Comparison of ENCODE assay signal across 8 cellular contexts in genomic region chr6:109095036-109095820, GRCh38. TPM values are rescaled to one million over a fixed set of nuclear protein-coding genes. Genes with fewer than 3 reads are reported as not detected.
DNase-seq lines count a peak whose midpoint lies in the region; ATAC-seq, FAIRE-seq and TF ChIP-seq lines count a peak whose summit lies in the region.

TSS of gene CEP57L1 (plus strand) at chr6:109095507. CDS start at chr6:109145222, 49,715 bp downstream.

- intact Hi-C loops in Right ventricle myocardium superior (cut with DNase I) (loop anchor here (2.0 kb wide), 1 partner anchor 288 kb away; the partner anchor contains the start of gene CD164), pancreas (cut with DNase I) (no loop called here), tibial artery (cut with DNase I; ENCODE audit: low total_unique reads) (loop anchor here (10.0 kb wide), 1 partner anchor 290 kb away; the partner anchor contains the start of gene CD164)

- H3K4me3 ChIP-seq in adipocyte (ENCODE audit: low read length) (peak within 1 kb of the TSS; percentile 98), pancreas (peak within 1 kb of the TSS; percentile 46 to 69 (median 66)), tibial artery (peak within 1 kb of the TSS; percentile 64 to 74)

- H3K9me3 ChIP-seq in adipocyte (ENCODE audit: control insufficient read depth, low read length) (no peaks in the 10 kb centered on the region), pancreas (no peaks in the 10 kb centered on the region), tibial artery (no peaks in the 10 kb centered on the region)

- H3K27ac ChIP-seq in pancreas (peak within 1 kb of the TSS; percentile 91 to 97 (median 95)), tibial artery (peak within 1 kb of the TSS; percentile 96 to 97)

- no peaks in the 10 kb centered on the region for H3K27me3 ChIP-seq in adipocyte (replicated peaks; ENCODE audit: control insufficient read depth, insufficient read depth, low read length)
- no peaks in the 10 kb centered on the region for H3K27me3 ChIP-seq in pancreas
- H3K27me3 ChIP-seq in tibial artery = no peaks in the 10 kb centered on the region

- H3K9ac ChIP-seq in adipocyte (ENCODE audit: low read length) = peak within 1 kb of the TSS; percentile 97

- TF ChIP-seq CTCF in GM12874 (IDR thresholded peaks at IDR 0.05; ENCODE audit: insufficient read depth, low read depth, low read length) = peak; percentile 35
- TF ChIP-seq CTCF in pancreas (IDR thresholded peaks at IDR 0.05) = no peak
- peak in 1 of 2 experiments; percentile 9 for TF ChIP-seq CTCF in tibial artery (IDR thresholded peaks at IDR 0.05)

- H3K4me1 ChIP-seq in adipocyte (ENCODE audit: control insufficient read depth, insufficient read depth, low read length) (peaks cover 19% of the 10 kb centered on the region), pancreas (peaks cover 0 to 18% (median 16%) of the 10 kb centered on the region in 3 donors), tibial artery (peaks cover 0 to 36% (median 24%) of the 10 kb centered on the region in 4 donors)

- DNase-seq in NCI-H1417 (lab: John Stamatoyannopoulos, UW) (peak; percentile 97 to 99 (median 97)), T follicular helper cell (ENCODE audit: low read depth) (peak; percentile 92), adipocyte (ENCODE audit: low read depth) (peak; percentile 99), Right ventricle myocardium superior (peak; percentile 99), pancreas (peak; percentile 91 to 97 (median 96)), tibial artery (peak; percentile 96 to 98)

- peak; percentile 75 for ATAC-seq in HG02759 (IDR thresholded peaks at IDR 0.05; ENCODE audit: unreplicated experiment)
- peak; percentile 88 for ATAC-seq in Right ventricle myocardium superior (ENCODE audit: poor library complexity)
- ATAC-seq in pancreas = peak; percentile 79 to 91 (median 86)

- H3K36me3 ChIP-seq in adipocyte (ENCODE audit: control insufficient read depth, insufficient read depth, low read length, severe bottlenecking) (no peaks in the 10 kb centered on the region), pancreas (no peaks in the 10 kb centered on the region), tibial artery (no peaks in the 10 kb centered on the region)

- FAIRE-seq in pancreas (lab: Jason Lieb, UNC) = peak; percentile 57

- WGBS in pancreas, 2 donors = 0 to 1% methylated on average over 49 of the region's 49 CpGs

RNA-seq across cellular contexts. Expression of gene CEP57L1, which starts in this region (rescaled TPM):
- 6.3 TPM for total RNA-seq in Right ventricle myocardium superior
- 1 to 10 TPM; 3.7 to 7.0 (median 4.7) TPM for total RNA-seq in pancreas
- polyA plus RNA-seq in pancreas = 1 to 10 TPM; 3.8 to 4.3 TPM

Comparison
In these comparisons a context has a peak if more than half of its experiments do, and no peak if none do; other contexts are left out.
1. Peak in every context shown above with its lines: DNase-seq, ATAC-seq, H3K4me3 ChIP-seq and H3K27ac ChIP-seq.
2. intact Hi-C loops: an anchor here in Right ventricle myocardium superior (2.0 kb wide) and tibial artery (10.0 kb wide); none called in pancreas.